In the genomic region with DNA sequence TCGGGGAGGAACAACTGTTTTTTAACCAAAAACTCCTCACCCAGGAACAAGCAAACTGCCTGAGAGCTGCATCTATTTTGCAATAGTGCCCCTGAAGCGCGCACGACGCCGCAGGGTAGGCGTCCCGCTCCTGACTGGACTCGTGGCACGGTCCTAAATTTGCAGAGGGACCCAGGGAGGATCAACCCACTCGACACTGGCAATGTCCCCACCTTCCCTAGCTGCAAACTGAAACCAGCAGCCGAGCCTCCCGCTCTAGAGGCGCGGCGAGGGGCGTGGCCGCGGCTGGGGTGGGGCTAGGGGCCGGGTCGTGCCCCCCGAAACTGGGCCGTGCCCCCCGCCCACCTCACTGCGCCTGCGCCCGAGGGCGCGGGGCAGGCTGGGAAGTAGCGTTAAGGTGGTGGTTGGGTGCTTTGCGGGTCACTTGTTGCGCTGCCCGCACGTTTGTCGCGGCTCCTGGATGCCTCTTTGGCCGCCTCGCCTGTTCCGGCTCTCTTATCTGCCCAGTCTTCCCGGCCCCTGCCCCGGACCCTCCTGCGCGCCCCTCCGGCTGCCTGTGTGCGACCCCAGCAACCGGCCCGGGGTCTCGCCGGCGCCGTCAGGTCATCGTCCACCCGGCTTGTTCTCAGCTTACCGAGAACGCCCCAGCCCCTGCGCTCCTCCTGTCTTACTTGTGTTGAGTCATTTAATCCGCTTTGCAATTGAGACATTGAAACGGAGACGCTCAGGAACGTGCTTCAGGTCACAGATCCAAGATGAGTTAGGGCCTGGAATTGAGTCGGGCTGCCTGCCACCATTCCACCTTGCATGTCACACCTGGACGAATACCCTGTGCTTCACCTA, we compare ENCODE assay signal across 1 cellular context.
TF ChIP-seq lines count a peak whose summit lies in the region.

No MANE protein-coding gene starts in this region.

TF ChIP-seq in HepG2, 621 proteins besides CTCF, POLR2A, EP300 and RAD21 (continued from another document and continues in another):
- TF ChIP-seq, protein P1, sequence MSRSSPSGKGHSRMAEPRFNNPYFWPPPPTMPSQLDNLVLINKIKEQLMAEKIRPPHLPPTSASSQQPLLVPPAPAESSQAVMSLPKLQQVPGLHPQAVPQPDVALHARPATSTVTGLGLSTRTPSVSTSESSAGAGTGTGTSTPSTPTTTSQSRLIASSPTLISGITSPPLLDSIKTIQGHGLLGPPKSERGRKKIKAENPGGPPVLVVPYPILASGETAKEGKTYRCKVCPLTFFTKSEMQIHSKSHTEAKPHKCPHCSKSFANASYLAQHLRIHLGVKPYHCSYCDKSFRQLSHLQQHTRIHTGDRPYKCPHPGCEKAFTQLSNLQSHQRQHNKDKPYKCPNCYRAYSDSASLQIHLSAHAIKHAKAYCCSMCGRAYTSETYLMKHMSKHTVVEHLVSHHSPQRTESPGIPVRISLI (CRISPR knock-in tag; IDR thresholded peaks at IDR 0.05; ENCODE audit: borderline replicate concordance), result no peak
- TF ChIP-seq KLF9 (CRISPR knock-in tag; IDR thresholded peaks at IDR 0.05; ENCODE audit: low read depth) (0 out of 2 replicates have a peak, but pooled peaks have one; percentile 32), HNRNPL (IDR thresholded peaks at IDR 0.05; ENCODE audit: low read depth, low read length) (no peak), ZNF660 (CRISPR knock-in tag; IDR thresholded peaks at IDR 0.05; ENCODE audit: borderline replicate concordance, low read depth) (no peak), SSRP1 (CRISPR knock-in tag; IDR thresholded peaks at IDR 0.05) (no peak), ZFY (CRISPR knock-in tag; IDR thresholded peaks at IDR 0.05) (peak; percentile 75), ZNF737 (CRISPR knock-in tag; IDR thresholded peaks at IDR 0.05; ENCODE audit: borderline replicate concordance) (no peak), HDAC1 (CRISPR knock-in tag; IDR thresholded peaks at IDR 0.05) (peak; percentile 47), ZBTB1 (CRISPR knock-in tag; IDR thresholded peaks at IDR 0.05; ENCODE audit: borderline replicate concordance) (no peak), GATAD1 (CRISPR knock-in tag; IDR thresholded peaks at IDR 0.05) (peak; percentile 81), SIN3A (IDR thresholded peaks at IDR 0.05; ENCODE audit: borderline replicate concordance, low read depth, low read length) (peak; percentile 62; the same call in 1 of the 2 replicates), SALL2 (CRISPR knock-in tag; IDR thresholded peaks at IDR 0.05) (0 out of 2 replicates have a peak, but pooled peaks have one; percentile 30), MED1 (CRISPR knock-in tag; IDR thresholded peaks at IDR 0.05) (peak; percentile 57), ZNF441 (CRISPR knock-in tag; IDR thresholded peaks at IDR 0.05; ENCODE audit: borderline replicate concordance) (no peak; the same call in none of the 2 replicates), ZNF264 (CRISPR knock-in tag; IDR thresholded peaks at IDR 0.05) (no peak), ESRRA (CRISPR knock-in tag; IDR thresholded peaks at IDR 0.05; ENCODE audit: low read depth) (0 out of 2 replicates have a peak, but pooled peaks have one; percentile 32), ZNF44 (CRISPR knock-in tag; IDR thresholded peaks at IDR 0.05) (no peak), IKZF1 (IDR thresholded peaks at IDR 0.05) (no peak), PAWR (CRISPR knock-in tag; IDR thresholded peaks at IDR 0.05; ENCODE audit: borderline replicate concordance) (no peak), SETDB1 (CRISPR knock-in tag; IDR thresholded peaks at IDR 0.05; ENCODE audit: borderline replicate concordance) (no peak), ZSCAN21 (CRISPR knock-in tag; IDR thresholded peaks at IDR 0.05; ENCODE audit: borderline replicate concordance) (no peak), FOXC1 (CRISPR knock-in tag; IDR thresholded peaks at IDR 0.05; ENCODE audit: borderline replicate concordance) (0 out of 2 replicates have a peak, but pooled peaks have one; percentile 48), ZNF775 (CRISPR knock-in tag; IDR thresholded peaks at IDR 0.05; ENCODE audit: borderline replicate concordance) (no peak), ZNF3 (CRISPR knock-in tag; IDR thresholded peaks at IDR 0.05) (no peak), ZNF674 (CRISPR knock-in tag; IDR thresholded peaks at IDR 0.05; ENCODE audit: low read depth) (no peak; the same call in 1 of the 2 replicates), KDM5B (CRISPR knock-in tag; IDR thresholded peaks at IDR 0.05; ENCODE audit: borderline replicate concordance) (peak; percentile 80), RCOR2 (CRISPR knock-in tag; IDR thresholded peaks at IDR 0.05) (no peak), MYNN (CRISPR knock-in tag; IDR thresholded peaks at IDR 0.05; ENCODE audit: low read depth) (no peak), NFE2L2 (IDR thresholded peaks at IDR 0.05; ENCODE audit: low read length) (no peak), ZNF883 (CRISPR knock-in tag; IDR thresholded peaks at IDR 0.05; ENCODE audit: not compliant biosample characterization) (no peak), ERF (CRISPR knock-in tag; IDR thresholded peaks at IDR 0.05) (peak; percentile 77; the same call in 1 of the 2 replicates), ZNF567 (CRISPR knock-in tag; IDR thresholded peaks at IDR 0.05; ENCODE audit: borderline replicate concordance) (no peak), DMAP1 (CRISPR knock-in tag; IDR thresholded peaks at IDR 0.05) (peak; percentile 43; the same call in 1 of the 2 replicates), ZNF83 (CRISPR knock-in tag; IDR thresholded peaks at IDR 0.05; ENCODE audit: borderline replicate concordance) (no peak), RBFOX2 (IDR thresholded peaks at IDR 0.05; ENCODE audit: low read depth, low read length) (peak; percentile 94), KDM3A (CRISPR knock-in tag; IDR thresholded peaks at IDR 0.05; ENCODE audit: low read depth) (no peak), ZNF543 (CRISPR knock-in tag; IDR thresholded peaks at IDR 0.05) (0 out of 2 replicates have a peak, but pooled peaks have one; percentile 41), KLF12 (CRISPR knock-in tag; IDR thresholded peaks at IDR 0.05; ENCODE audit: borderline replicate concordance) (peak; percentile 92), ZNF619 (CRISPR knock-in tag; IDR thresholded peaks at IDR 0.05) (no peak), ZNF558 (CRISPR knock-in tag; IDR thresholded peaks at IDR 0.05; ENCODE audit: borderline replicate concordance) (no peak; the same call in 1 of the 2 replicates), ZNF766 (CRISPR knock-in tag; IDR thresholded peaks at IDR 0.05; ENCODE audit: borderline replicate concordance) (0 out of 2 replicates have a peak, but pooled peaks have one; percentile 49), ZNF557 (CRISPR knock-in tag; IDR thresholded peaks at IDR 0.05) (0 out of 2 replicates have a peak, but pooled peaks have one; percentile 30)
- TF ChIP-seq, protein P2, sequence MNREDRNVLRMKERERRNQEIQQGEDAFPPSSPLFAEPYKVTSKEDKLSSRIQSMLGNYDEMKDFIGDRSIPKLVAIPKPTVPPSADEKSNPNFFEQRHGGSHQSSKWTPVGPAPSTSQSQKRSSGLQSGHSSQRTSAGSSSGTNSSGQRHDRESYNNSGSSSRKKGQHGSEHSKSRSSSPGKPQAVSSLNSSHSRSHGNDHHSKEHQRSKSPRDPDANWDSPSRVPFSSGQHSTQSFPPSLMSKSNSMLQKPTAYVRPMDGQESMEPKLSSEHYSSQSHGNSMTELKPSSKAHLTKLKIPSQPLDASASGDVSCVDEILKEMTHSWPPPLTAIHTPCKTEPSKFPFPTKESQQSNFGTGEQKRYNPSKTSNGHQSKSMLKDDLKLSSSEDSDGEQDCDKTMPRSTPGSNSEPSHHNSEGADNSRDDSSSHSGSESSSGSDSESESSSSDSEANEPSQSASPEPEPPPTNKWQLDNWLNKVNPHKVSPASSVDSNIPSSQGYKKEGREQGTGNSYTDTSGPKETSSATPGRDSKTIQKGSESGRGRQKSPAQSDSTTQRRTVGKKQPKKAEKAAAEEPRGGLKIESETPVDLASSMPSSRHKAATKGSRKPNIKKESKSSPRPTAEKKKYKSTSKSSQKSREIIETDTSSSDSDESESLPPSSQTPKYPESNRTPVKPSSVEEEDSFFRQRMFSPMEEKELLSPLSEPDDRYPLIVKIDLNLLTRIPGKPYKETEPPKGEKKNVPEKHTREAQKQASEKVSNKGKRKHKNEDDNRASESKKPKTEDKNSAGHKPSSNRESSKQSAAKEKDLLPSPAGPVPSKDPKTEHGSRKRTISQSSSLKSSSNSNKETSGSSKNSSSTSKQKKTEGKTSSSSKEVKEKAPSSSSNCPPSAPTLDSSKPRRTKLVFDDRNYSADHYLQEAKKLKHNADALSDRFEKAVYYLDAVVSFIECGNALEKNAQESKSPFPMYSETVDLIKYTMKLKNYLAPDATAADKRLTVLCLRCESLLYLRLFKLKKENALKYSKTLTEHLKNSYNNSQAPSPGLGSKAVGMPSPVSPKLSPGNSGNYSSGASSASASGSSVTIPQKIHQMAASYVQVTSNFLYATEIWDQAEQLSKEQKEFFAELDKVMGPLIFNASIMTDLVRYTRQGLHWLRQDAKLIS (CRISPR knock-in tag; IDR thresholded peaks at IDR 0.05), result 0 out of 2 replicates have a peak, but pooled peaks have one; percentile 36
- TF ChIP-seq, protein P3, sequence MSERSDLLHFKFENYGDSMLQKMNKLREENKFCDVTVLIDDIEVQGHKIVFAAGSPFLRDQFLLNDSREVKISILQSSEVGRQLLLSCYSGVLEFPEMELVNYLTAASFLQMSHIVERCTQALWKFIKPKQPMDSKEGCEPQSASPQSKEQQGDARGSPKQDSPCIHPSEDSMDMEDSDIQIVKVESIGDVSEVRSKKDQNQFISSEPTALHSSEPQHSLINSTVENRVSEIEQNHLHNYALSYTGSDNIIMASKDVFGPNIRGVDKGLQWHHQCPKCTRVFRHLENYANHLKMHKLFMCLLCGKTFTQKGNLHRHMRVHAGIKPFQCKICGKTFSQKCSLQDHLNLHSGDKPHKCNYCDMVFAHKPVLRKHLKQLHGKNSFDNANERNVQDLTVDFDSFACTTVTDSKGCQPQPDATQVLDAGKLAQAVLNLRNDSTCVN (CRISPR knock-in tag; IDR thresholded peaks at IDR 0.05; ENCODE audit: borderline replicate concordance), result peak; percentile 50; the same call in 1 of the 2 replicates
- TF ChIP-seq, protein P4, sequence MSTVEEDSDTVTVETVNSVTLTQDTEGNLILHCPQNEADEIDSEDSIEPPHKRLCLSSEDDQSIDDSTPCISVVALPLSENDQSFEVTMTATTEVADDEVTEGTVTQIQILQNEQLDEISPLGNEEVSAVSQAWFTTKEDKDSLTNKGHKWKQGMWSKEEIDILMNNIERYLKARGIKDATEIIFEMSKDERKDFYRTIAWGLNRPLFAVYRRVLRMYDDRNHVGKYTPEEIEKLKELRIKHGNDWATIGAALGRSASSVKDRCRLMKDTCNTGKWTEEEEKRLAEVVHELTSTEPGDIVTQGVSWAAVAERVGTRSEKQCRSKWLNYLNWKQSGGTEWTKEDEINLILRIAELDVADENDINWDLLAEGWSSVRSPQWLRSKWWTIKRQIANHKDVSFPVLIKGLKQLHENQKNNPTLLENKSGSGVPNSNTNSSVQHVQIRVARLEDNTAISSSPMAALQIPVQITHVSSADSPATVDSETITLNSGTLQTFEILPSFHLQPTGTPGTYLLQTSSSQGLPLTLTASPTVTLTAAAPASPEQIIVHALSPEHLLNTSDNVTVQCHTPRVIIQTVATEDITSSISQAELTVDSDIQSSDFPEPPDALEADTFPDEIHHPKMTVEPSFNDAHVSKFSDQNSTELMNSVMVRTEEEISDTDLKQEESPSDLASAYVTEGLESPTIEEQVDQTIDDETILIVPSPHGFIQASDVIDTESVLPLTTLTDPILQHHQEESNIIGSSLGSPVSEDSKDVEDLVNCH (CRISPR knock-in tag; IDR thresholded peaks at IDR 0.05), result no peak
- TF ChIP-seq, protein P5, sequence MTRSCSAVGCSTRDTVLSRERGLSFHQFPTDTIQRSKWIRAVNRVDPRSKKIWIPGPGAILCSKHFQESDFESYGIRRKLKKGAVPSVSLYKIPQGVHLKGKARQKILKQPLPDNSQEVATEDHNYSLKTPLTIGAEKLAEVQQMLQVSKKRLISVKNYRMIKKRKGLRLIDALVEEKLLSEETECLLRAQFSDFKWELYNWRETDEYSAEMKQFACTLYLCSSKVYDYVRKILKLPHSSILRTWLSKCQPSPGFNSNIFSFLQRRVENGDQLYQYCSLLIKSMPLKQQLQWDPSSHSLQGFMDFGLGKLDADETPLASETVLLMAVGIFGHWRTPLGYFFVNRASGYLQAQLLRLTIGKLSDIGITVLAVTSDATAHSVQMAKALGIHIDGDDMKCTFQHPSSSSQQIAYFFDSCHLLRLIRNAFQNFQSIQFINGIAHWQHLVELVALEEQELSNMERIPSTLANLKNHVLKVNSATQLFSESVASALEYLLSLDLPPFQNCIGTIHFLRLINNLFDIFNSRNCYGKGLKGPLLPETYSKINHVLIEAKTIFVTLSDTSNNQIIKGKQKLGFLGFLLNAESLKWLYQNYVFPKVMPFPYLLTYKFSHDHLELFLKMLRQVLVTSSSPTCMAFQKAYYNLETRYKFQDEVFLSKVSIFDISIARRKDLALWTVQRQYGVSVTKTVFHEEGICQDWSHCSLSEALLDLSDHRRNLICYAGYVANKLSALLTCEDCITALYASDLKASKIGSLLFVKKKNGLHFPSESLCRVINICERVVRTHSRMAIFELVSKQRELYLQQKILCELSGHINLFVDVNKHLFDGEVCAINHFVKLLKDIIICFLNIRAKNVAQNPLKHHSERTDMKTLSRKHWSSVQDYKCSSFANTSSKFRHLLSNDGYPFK (CRISPR knock-in tag; IDR thresholded peaks at IDR 0.05; ENCODE audit: borderline replicate concordance), result peak; percentile 52; the same call in 1 of the 2 replicates
- TF ChIP-seq, protein P6, sequence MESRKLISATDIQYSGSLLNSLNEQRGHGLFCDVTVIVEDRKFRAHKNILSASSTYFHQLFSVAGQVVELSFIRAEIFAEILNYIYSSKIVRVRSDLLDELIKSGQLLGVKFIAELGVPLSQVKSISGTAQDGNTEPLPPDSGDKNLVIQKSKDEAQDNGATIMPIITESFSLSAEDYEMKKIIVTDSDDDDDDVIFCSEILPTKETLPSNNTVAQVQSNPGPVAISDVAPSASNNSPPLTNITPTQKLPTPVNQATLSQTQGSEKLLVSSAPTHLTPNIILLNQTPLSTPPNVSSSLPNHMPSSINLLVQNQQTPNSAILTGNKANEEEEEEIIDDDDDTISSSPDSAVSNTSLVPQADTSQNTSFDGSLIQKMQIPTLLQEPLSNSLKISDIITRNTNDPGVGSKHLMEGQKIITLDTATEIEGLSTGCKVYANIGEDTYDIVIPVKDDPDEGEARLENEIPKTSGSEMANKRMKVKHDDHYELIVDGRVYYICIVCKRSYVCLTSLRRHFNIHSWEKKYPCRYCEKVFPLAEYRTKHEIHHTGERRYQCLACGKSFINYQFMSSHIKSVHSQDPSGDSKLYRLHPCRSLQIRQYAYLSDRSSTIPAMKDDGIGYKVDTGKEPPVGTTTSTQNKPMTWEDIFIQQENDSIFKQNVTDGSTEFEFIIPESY (CRISPR knock-in tag; IDR thresholded peaks at IDR 0.05), result 0 out of 2 replicates have a peak, but pooled peaks have one; percentile 6
- TF ChIP-seq, protein P7, sequence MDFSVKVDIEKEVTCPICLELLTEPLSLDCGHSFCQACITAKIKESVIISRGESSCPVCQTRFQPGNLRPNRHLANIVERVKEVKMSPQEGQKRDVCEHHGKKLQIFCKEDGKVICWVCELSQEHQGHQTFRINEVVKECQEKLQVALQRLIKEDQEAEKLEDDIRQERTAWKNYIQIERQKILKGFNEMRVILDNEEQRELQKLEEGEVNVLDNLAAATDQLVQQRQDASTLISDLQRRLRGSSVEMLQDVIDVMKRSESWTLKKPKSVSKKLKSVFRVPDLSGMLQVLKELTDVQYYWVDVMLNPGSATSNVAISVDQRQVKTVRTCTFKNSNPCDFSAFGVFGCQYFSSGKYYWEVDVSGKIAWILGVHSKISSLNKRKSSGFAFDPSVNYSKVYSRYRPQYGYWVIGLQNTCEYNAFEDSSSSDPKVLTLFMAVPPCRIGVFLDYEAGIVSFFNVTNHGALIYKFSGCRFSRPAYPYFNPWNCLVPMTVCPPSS (IDR thresholded peaks at IDR 0.05), result no peak
